ENCODE assay signal across 1 cellular context in the genomic region with DNA sequence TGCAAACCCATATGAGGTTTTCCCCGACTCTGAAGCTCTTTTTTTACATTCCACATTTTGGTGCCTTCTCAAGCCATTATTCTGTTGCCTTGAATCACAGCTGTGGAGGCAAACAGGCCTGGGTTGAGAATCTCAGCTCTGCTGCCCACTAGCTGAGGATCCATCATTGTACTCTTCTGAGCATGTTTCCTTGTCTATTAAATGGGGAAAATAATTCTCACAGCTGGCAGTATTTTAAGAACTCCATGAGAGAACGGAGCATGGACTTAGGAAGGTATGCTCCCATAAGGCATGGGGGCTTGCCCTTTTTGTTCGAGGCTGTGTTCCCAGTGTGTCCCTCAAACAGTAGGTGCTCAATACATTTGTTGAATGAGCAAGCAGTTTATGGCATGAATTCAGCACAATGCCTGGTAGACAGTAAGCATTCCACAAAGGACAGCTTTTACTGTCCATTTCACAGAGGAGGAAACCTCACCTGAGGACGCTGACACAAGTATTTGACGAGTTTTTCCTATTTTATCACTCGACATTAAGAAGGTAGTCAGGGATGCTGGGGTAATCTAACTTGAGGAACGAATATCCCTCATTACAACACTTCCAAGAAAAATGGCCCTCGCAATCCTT.
TF ChIP-seq lines count a peak whose summit lies in the region.

No MANE protein-coding gene starts in this region.

TF ChIP-seq in IMR-90, 13 proteins besides CTCF, POLR2A, EP300 and RAD21 (continued from another document):
- TF ChIP-seq, protein P1, sequence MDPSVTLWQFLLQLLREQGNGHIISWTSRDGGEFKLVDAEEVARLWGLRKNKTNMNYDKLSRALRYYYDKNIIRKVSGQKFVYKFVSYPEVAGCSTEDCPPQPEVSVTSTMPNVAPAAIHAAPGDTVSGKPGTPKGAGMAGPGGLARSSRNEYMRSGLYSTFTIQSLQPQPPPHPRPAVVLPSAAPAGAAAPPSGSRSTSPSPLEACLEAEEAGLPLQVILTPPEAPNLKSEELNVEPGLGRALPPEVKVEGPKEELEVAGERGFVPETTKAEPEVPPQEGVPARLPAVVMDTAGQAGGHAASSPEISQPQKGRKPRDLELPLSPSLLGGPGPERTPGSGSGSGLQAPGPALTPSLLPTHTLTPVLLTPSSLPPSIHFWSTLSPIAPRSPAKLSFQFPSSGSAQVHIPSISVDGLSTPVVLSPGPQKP (IDR thresholded peaks at IDR 0.05; ENCODE audit: borderline replicate concordance, low read depth, low read length) = no peak
- no peak for TF ChIP-seq NFE2L2 (IDR thresholded peaks at IDR 0.05; ENCODE audit: low read depth, low read length)
- TF ChIP-seq, protein P2, sequence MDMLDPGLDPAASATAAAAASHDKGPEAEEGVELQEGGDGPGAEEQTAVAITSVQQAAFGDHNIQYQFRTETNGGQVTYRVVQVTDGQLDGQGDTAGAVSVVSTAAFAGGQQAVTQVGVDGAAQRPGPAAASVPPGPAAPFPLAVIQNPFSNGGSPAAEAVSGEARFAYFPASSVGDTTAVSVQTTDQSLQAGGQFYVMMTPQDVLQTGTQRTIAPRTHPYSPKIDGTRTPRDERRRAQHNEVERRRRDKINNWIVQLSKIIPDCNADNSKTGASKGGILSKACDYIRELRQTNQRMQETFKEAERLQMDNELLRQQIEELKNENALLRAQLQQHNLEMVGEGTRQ (IDR thresholded peaks at IDR 0.05; ENCODE audit: low read depth, low read length) = no peak
- no peak for TF ChIP-seq MAZ (IDR thresholded peaks at IDR 0.05; ENCODE audit: borderline replicate concordance, low read depth, low read length)
- no peak for TF ChIP-seq FOS (IDR thresholded peaks at IDR 0.05; ENCODE audit: low read depth, low read length)
- no peak for TF ChIP-seq MAFK (IDR thresholded peaks at IDR 0.05; ENCODE audit: low read depth, low read length)
- TF ChIP-seq SMC3 (IDR thresholded peaks at IDR 0.05; ENCODE audit: low read depth, low read length) = no peak
- TF ChIP-seq RCOR1 (IDR thresholded peaks at IDR 0.05; ENCODE audit: insufficient replicate concordance, low read length) = no peak
TF ChIP-seq in IMR-90: peak in this region for 0.
